1 cellular context compared by ENCODE assay signal in the genomic region with DNA sequence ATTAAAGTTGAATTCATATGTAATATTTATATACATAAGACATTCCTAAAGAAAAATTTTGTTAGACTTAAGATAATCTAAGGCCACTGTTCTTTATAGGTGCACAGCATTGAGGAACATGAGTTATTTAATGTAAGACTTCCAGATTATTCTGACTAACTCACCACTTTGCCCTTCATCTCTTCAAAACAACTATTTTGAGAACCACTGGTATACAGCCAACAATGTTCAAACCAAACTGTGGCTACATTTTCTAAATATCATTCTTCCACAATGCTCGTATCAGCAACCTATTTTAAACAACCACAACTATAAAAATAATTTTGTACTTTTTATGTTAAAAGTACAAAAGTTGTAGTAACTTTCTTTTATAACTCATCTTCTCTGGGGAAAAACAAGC.
TF ChIP-seq lines count a peak whose summit lies in the region.

No MANE protein-coding gene starts in this region.

TF ChIP-seq in HepG2, 621 proteins besides CTCF, POLR2A, EP300 and RAD21:
- TF ChIP-seq MED1 (CRISPR knock-in tag; IDR thresholded peaks at IDR 0.05) (no peak), AGO2 (optimal IDR thresholded peaks at IDR 0.05; ENCODE audit: low read depth, low read length) (no peak), MAF1 (CRISPR knock-in tag; IDR thresholded peaks at IDR 0.05; ENCODE audit: borderline replicate concordance) (no peak), ZIK1 (CRISPR knock-in tag; IDR thresholded peaks at IDR 0.05; ENCODE audit: borderline replicate concordance, low read depth) (no peak), ATAD3A (CRISPR knock-in tag; IDR thresholded peaks at IDR 0.05) (no peak), SRF (IDR thresholded peaks at IDR 0.05; ENCODE audit: low read depth, low read length) (no peak), KLF13 (CRISPR knock-in tag; IDR thresholded peaks at IDR 0.05) (no peak)
- TF ChIP-seq, protein P1, sequence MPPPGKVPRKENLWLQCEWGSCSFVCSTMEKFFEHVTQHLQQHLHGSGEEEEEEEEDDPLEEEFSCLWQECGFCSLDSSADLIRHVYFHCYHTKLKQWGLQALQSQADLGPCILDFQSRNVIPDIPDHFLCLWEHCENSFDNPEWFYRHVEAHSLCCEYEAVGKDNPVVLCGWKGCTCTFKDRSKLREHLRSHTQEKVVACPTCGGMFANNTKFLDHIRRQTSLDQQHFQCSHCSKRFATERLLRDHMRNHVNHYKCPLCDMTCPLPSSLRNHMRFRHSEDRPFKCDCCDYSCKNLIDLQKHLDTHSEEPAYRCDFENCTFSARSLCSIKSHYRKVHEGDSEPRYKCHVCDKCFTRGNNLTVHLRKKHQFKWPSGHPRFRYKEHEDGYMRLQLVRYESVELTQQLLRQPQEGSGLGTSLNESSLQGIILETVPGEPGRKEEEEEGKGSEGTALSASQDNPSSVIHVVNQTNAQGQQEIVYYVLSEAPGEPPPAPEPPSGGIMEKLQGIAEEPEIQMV (CRISPR knock-in tag; IDR thresholded peaks at IDR 0.05; ENCODE audit: low read depth), result no peak
